ENCODE assay signal across 1 cellular context in the genomic region with DNA sequence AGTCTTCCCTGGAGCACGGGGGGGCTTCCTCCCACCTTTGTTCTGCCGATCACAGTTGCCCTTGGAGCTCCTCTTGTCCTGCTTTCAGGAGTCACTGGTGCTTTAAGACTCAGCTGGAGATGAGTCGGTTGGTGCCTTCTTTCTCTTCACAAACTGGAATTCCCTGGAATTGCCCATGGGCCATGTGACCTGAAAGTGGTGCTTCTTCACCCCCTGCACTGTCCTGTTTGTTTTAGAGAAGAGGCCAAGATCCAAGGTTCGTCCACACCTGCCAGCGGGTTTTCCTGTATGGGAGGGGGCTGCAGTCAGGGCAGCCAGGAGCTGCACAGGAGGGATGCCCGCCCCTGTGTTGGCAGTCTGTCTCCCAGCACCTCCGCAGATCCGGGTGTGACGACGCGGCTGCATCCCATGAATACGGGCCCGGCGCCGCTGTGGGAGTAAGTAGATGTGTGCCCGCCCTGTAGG.
TF ChIP-seq lines count a peak whose summit lies in the region.

No MANE protein-coding gene starts in this region.

TF ChIP-seq in HepG2, 621 proteins besides CTCF, POLR2A, EP300 and RAD21 (continued from another document and continues in another):
- TF ChIP-seq, protein P1, sequence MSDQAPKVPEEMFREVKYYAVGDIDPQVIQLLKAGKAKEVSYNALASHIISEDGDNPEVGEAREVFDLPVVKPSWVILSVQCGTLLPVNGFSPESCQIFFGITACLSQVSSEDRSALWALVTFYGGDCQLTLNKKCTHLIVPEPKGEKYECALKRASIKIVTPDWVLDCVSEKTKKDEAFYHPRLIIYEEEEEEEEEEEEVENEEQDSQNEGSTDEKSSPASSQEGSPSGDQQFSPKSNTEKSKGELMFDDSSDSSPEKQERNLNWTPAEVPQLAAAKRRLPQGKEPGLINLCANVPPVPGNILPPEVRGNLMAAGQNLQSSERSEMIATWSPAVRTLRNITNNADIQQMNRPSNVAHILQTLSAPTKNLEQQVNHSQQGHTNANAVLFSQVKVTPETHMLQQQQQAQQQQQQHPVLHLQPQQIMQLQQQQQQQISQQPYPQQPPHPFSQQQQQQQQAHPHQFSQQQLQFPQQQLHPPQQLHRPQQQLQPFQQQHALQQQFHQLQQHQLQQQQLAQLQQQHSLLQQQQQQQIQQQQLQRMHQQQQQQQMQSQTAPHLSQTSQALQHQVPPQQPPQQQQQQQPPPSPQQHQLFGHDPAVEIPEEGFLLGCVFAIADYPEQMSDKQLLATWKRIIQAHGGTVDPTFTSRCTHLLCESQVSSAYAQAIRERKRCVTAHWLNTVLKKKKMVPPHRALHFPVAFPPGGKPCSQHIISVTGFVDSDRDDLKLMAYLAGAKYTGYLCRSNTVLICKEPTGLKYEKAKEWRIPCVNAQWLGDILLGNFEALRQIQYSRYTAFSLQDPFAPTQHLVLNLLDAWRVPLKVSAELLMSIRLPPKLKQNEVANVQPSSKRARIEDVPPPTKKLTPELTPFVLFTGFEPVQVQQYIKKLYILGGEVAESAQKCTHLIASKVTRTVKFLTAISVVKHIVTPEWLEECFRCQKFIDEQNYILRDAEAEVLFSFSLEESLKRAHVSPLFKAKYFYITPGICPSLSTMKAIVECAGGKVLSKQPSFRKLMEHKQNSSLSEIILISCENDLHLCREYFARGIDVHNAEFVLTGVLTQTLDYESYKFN (CRISPR knock-in tag; conservative IDR thresholded peaks at IDR 0.05): peak; percentile 93
- TF ChIP-seq BRD4 (CRISPR knock-in tag; IDR thresholded peaks at IDR 0.05): no peak
- no peak for TF ChIP-seq DNMT1 (CRISPR knock-in tag; IDR thresholded peaks at IDR 0.05)
- TF ChIP-seq U2AF2 (IDR thresholded peaks at IDR 0.05; ENCODE audit: low read depth, low read length): no peak
- no peak for TF ChIP-seq ISX (CRISPR knock-in tag; conservative IDR thresholded peaks at IDR 0.05)
- TF ChIP-seq SMAD1 (CRISPR knock-in tag; IDR thresholded peaks at IDR 0.05; ENCODE audit: borderline replicate concordance, low read depth): no peak
- TF ChIP-seq KMT2A (CRISPR knock-in tag; IDR thresholded peaks at IDR 0.05): peak; percentile 67; the same call in 1 of the 2 replicates
- no peak for TF ChIP-seq ZSCAN20 (CRISPR knock-in tag; IDR thresholded peaks at IDR 0.05; ENCODE audit: borderline replicate concordance)
- TF ChIP-seq ZMYM2 (CRISPR knock-in tag; IDR thresholded peaks at IDR 0.05): 0 out of 2 replicates have a peak, but pooled peaks have one; percentile 24
- TF ChIP-seq ATF5 (CRISPR knock-in tag; IDR thresholded peaks at IDR 0.05; ENCODE audit: low read depth): no peak
- TF ChIP-seq, protein P2, sequence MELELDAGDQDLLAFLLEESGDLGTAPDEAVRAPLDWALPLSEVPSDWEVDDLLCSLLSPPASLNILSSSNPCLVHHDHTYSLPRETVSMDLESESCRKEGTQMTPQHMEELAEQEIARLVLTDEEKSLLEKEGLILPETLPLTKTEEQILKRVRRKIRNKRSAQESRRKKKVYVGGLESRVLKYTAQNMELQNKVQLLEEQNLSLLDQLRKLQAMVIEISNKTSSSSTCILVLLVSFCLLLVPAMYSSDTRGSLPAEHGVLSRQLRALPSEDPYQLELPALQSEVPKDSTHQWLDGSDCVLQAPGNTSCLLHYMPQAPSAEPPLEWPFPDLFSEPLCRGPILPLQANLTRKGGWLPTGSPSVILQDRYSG (CRISPR knock-in tag; IDR thresholded peaks at IDR 0.05): no peak
- no peak for TF ChIP-seq ZNF660 (CRISPR knock-in tag; IDR thresholded peaks at IDR 0.05; ENCODE audit: borderline replicate concordance, low read depth)
- no peak for TF ChIP-seq ELF4 (CRISPR knock-in tag; IDR thresholded peaks at IDR 0.05; ENCODE audit: borderline replicate concordance)
- no peak for TF ChIP-seq PHF5A (CRISPR knock-in tag; IDR thresholded peaks at IDR 0.05; ENCODE audit: low read depth, unreplicated experiment)
- TF ChIP-seq ZNF564 (CRISPR knock-in tag; IDR thresholded peaks at IDR 0.05): no peak
- TF ChIP-seq MED8 (CRISPR knock-in tag; IDR thresholded peaks at IDR 0.05; ENCODE audit: insufficient replicate concordance): no peak
- no peak for TF ChIP-seq ZNF136 (CRISPR knock-in tag; IDR thresholded peaks at IDR 0.05; ENCODE audit: low read depth)
- TF ChIP-seq ZNF143 (CRISPR knock-in tag; IDR thresholded peaks at IDR 0.05): no peak
- TF ChIP-seq HNF1A (IDR thresholded peaks at IDR 0.05; ENCODE audit: low read depth): no peak
- TF ChIP-seq HNF1A (CRISPR knock-in tag; IDR thresholded peaks at IDR 0.05; ENCODE audit: borderline replicate concordance): no peak
- TF ChIP-seq TSC22D2 (CRISPR knock-in tag; IDR thresholded peaks at IDR 0.05; ENCODE audit: borderline replicate concordance): no peak
- TF ChIP-seq, protein P3, sequence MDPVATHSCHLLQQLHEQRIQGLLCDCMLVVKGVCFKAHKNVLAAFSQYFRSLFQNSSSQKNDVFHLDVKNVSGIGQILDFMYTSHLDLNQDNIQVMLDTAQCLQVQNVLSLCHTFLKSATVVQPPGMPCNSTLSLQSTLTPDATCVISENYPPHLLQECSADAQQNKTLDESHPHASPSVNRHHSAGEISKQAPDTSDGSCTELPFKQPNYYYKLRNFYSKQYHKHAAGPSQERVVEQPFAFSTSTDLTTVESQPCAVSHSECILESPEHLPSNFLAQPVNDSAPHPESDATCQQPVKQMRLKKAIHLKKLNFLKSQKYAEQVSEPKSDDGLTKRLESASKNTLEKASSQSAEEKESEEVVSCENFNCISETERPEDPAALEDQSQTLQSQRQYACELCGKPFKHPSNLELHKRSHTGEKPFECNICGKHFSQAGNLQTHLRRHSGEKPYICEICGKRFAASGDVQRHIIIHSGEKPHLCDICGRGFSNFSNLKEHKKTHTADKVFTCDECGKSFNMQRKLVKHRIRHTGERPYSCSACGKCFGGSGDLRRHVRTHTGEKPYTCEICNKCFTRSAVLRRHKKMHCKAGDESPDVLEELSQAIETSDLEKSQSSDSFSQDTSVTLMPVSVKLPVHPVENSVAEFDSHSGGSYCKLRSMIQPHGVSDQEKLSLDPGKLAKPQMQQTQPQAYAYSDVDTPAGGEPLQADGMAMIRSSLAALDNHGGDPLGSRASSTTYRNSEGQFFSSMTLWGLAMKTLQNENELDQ (CRISPR knock-in tag; IDR thresholded peaks at IDR 0.05; ENCODE audit: borderline replicate concordance): no peak
- peak; percentile 26 for TF ChIP-seq AGO2 (optimal IDR thresholded peaks at IDR 0.05; ENCODE audit: low read depth, low read length)
- TF ChIP-seq NR3C1 (CRISPR knock-in tag; IDR thresholded peaks at IDR 0.05): no peak
- no peak for TF ChIP-seq ZNF207 (IDR thresholded peaks at IDR 0.05; ENCODE audit: borderline replicate concordance)
- TF ChIP-seq AHDC1 (CRISPR knock-in tag; IDR thresholded peaks at IDR 0.05; ENCODE audit: borderline replicate concordance): no peak; the same call in 1 of the 2 replicates
- no peak for TF ChIP-seq ZFAT (CRISPR knock-in tag; conservative IDR thresholded peaks at IDR 0.05)
- TF ChIP-seq TEAD2 (CRISPR knock-in tag; IDR thresholded peaks at IDR 0.05): no peak
- no peak for TF ChIP-seq MXD4 (CRISPR knock-in tag; IDR thresholded peaks at IDR 0.05)
- TF ChIP-seq ZSCAN9 (CRISPR knock-in tag; IDR thresholded peaks at IDR 0.05; ENCODE audit: borderline replicate concordance): 0 out of 2 replicates have a peak, but pooled peaks have one; percentile 27
- 0 out of 2 replicates have a peak, but pooled peaks have one; percentile 62 for TF ChIP-seq MEIS1 (CRISPR knock-in tag; IDR thresholded peaks at IDR 0.05; ENCODE audit: borderline replicate concordance)
- no peak for TF ChIP-seq ZNF138 (CRISPR knock-in tag; IDR thresholded peaks at IDR 0.05; ENCODE audit: low read depth)
- no peak for TF ChIP-seq FOXJ3 (CRISPR knock-in tag; IDR thresholded peaks at IDR 0.05; ENCODE audit: borderline replicate concordance)
